8 cellular contexts compared by ENCODE assay signal in genomic region chr15:29568840-29569532, GRCh38.
DNase-seq lines count a peak whose midpoint lies in the region; ATAC-seq lines count a peak whose summit lies in the region.

No MANE protein-coding gene starts in this region.

- H3K4me3 Mint-ChIP-seq in activated CD4-positive, alpha-beta T cell treated with anti-CD3 and anti-CD28 coated beads for 36 hours = peak overlapping the region; percentile 47
- H3K4me3 Mint-ChIP-seq in activated CD4-positive, alpha-beta memory T cell treated with anti-CD3 and anti-CD28 coated beads for 36 hours = no peak overlapping the region

- CTCF ChIA-PET in activated CD4-positive, alpha-beta T cell treated with anti-CD3 and anti-CD28 coated beads for 36 hours (lab: Charles Lee) = interaction anchor here (1.2 kb wide), 1 partner anchor 429 kb away, joined by 4 read pairs; no protein-coding TSS in a partner anchor
- CTCF ChIA-PET in activated CD4-positive, alpha-beta memory T cell treated with anti-CD3 and anti-CD28 coated beads for 36 hours (lab: Charles Lee) = no interaction called here

- DNase-seq in activated CD4-positive, alpha-beta T cell treated with anti-CD3 and anti-CD28 coated beads for 36 hours = peak; percentile 18
- DNase-seq in activated CD4-positive, alpha-beta T cell treated with anti-CD3 and anti-CD28 coated beads for 48 hours = no peak
- DNase-seq in NCI-H345 (lab: John Stamatoyannopoulos, UW) (peak; percentile 75), renal cortical epithelial cell (ENCODE audit: low read depth) (peak; percentile 73)
- no peak for DNase-seq in activated CD4-positive, alpha-beta memory T cell treated with anti-CD3 and anti-CD28 coated beads for 36 hours
- no peak for DNase-seq in activated naive CD4-positive, alpha-beta T cell (lab: John Stamatoyannopoulos, UW)

- H3K27ac Mint-ChIP-seq in activated CD4-positive, alpha-beta T cell treated with anti-CD3 and anti-CD28 coated beads for 36 hours = no peak overlapping the region
- H3K27ac Mint-ChIP-seq in activated CD4-positive, alpha-beta memory T cell treated with anti-CD3 and anti-CD28 coated beads for 36 hours = no peak overlapping the region

- ATAC-seq in activated CD4-positive, alpha-beta T cell treated with anti-CD3 and anti-CD28 coated beads for 36 hours = no peak
- peak; percentile 83 for ATAC-seq in esophagus mucosa
- ATAC-seq in GM21447 (IDR thresholded peaks at IDR 0.05; ENCODE audit: unreplicated experiment) = no peak

- peaks cover 7% of the 10 kb centered on the region for H3K4me1 Mint-ChIP-seq in activated CD4-positive, alpha-beta T cell treated with anti-CD3 and anti-CD28 coated beads for 36 hours
- peaks cover 8% of the 10 kb centered on the region for H3K4me1 Mint-ChIP-seq in activated CD4-positive, alpha-beta memory T cell treated with anti-CD3 and anti-CD28 coated beads for 36 hours (ENCODE audit: low read depth)

- peaks cover 51% of the 10 kb centered on the region for H3K27me3 Mint-ChIP-seq in activated CD4-positive, alpha-beta T cell treated with anti-CD3 and anti-CD28 coated beads for 36 hours
- peaks cover 45% of the 10 kb centered on the region for H3K27me3 Mint-ChIP-seq in activated CD4-positive, alpha-beta memory T cell treated with anti-CD3 and anti-CD28 coated beads for 36 hours

- H3K9me3 Mint-ChIP-seq in activated CD4-positive, alpha-beta T cell treated with anti-CD3 and anti-CD28 coated beads for 36 hours (ENCODE audit: low read depth) = no peaks in the 10 kb centered on the region
- H3K9me3 Mint-ChIP-seq in activated CD4-positive, alpha-beta memory T cell treated with anti-CD3 and anti-CD28 coated beads for 36 hours = no peaks in the 10 kb centered on the region

- no peaks in the 10 kb centered on the region for H3K36me3 Mint-ChIP-seq in activated CD4-positive, alpha-beta T cell treated with anti-CD3 and anti-CD28 coated beads for 36 hours (ENCODE audit: low read depth)
- no peaks in the 10 kb centered on the region for H3K36me3 Mint-ChIP-seq in activated CD4-positive, alpha-beta memory T cell treated with anti-CD3 and anti-CD28 coated beads for 36 hours

- POLR2A ChIA-PET in activated CD4-positive, alpha-beta T cell treated with anti-CD3 and anti-CD28 coated beads for 36 hours (lab: Charles Lee) = interaction anchor here (0.6 kb wide), 1 partner anchor 144 kb away, joined by 3 read pairs; no protein-coding TSS in a partner anchor
- POLR2A ChIA-PET in activated CD4-positive, alpha-beta memory T cell treated with anti-CD3 and anti-CD28 coated beads for 36 hours (lab: Charles Lee) = no interaction called here

- intact Hi-C loops in activated CD4-positive, alpha-beta T cell treated with anti-CD3 and anti-CD28 coated beads for 36 hours (cut with DNase I, micrococcal nuclease) = no loop called here
- intact Hi-C loops in activated CD4-positive, alpha-beta memory T cell treated with anti-CD3 and anti-CD28 coated beads for 36 hours (cut with micrococcal nuclease) = no loop called here

Comparison
In these comparisons a context has a peak if more than half of its experiments do, and no peak if none do; other contexts are left out.
1. DNase-seq: peak in activated CD4-positive, alpha-beta T cell treated with anti-CD3 and anti-CD28 coated beads for 36 hours (single experiment), NCI-H345 (single experiment) and renal cortical epithelial cell (single experiment); none in activated CD4-positive, alpha-beta T cell treated with anti-CD3 and anti-CD28 coated beads for 48 hours (single experiment), activated CD4-positive, alpha-beta memory T cell treated with anti-CD3 and anti-CD28 coated beads for 36 hours (single experiment) and activated naive CD4-positive, alpha-beta T cell (0 of 4).